In genomic region chr16:58000706-58001676, GRCh38 we compare ENCODE assay signal across 8 cellular contexts. TPM values are rescaled to one million over a fixed set of nuclear protein-coding genes. Genes with fewer than 3 reads are reported as not detected.
DNase-seq lines count a peak whose midpoint lies in the region; ATAC-seq lines count a peak whose summit lies in the region.

Gene USB1 (plus strand): TSS chr16:58001407. CDS start chr16:58001484, 77 bp downstream.

- H3K9me3 Mint-ChIP-seq in activated CD4-positive, alpha-beta memory T cell treated with anti-CD3 and anti-CD28 coated beads, Interleukin-2, amount 10 ng/mL, durations not matched to agents 7 days and 5 days, result no peaks in the 10 kb centered on the region
- H3K9me3 Mint-ChIP-seq in memory B cell, result no peaks in the 10 kb centered on the region

- ATAC-seq in GM19043 (IDR thresholded peaks at IDR 0.05; ENCODE audit: low read depth, unreplicated experiment), result peak; percentile 67
- peak; percentile 80 for ATAC-seq in HG03354 (IDR thresholded peaks at IDR 0.05; ENCODE audit: poor library complexity, severe bottlenecking, unreplicated experiment)
- ATAC-seq in memory B cell (ENCODE audit: low read depth), result peak; percentile 79

- peak within 1 kb of the TSS; percentile 92 for H3K4me3 Mint-ChIP-seq in activated CD4-positive, alpha-beta memory T cell treated with anti-CD3 and anti-CD28 coated beads, Interleukin-2, amount 10 ng/mL, durations not matched to agents 7 days and 5 days
- H3K4me3 Mint-ChIP-seq in memory B cell, result peak within 1 kb of the TSS; percentile 90

- DNase-seq in C1 segment of cervical spinal cord (lab: John Stamatoyannopoulos, UW), result peak in 13 of 14 donors; percentile 48 to 89 (median 76)
- peak; percentile 39 for DNase-seq in NCI-H748 treated with DMSO at 0.1 percent for 48 hours (lab: John Stamatoyannopoulos, UW)
- peak; percentile 87 for DNase-seq in activated CD4-positive, alpha-beta memory T cell treated with anti-CD3 and anti-CD28 coated beads, Interleukin-2, amount 10 ng/mL, durations not matched to agents 7 days and 5 days
- DNase-seq in effector CD8-positive, alpha-beta T cell (lab: John Stamatoyannopoulos, UW), result peak; percentile 79
- peak; percentile 91 to 94 for DNase-seq in memory B cell (ENCODE audit: low spot score in 2 of 2)
- DNase-seq in stimulated activated CD8-positive, alpha-beta memory T cell treated with anti-CD3 and anti-CD28 coated beads, Interleukin-12 subunit alpha, Interleukin-12 subunit beta, amount 100 ng/mL, for 4 hours (ENCODE audit: low read depth), result peak; percentile 77

- POLR2A ChIA-PET in activated CD4-positive, alpha-beta memory T cell treated with anti-CD3 and anti-CD28 coated beads, Interleukin-2, amount 10 ng/mL, durations not matched to agents 7 days and 5 days (lab: Charles Lee), result interaction anchor here (0.7 to 1.7 kb wide), 8 partner anchors 12 to 554 kb away, joined by 3 to 7 read pairs (median 3); partner anchors contain the start of genes CFAP20, CIAPIN1 and COQ9

- H3K4me1 Mint-ChIP-seq in activated CD4-positive, alpha-beta memory T cell treated with anti-CD3 and anti-CD28 coated beads, Interleukin-2, amount 10 ng/mL, durations not matched to agents 7 days and 5 days, result peaks cover 58% of the 10 kb centered on the region
- H3K4me1 Mint-ChIP-seq in memory B cell, result peaks cover 26% of the 10 kb centered on the region

- peak within 1 kb of the TSS; percentile 94 for H3K27ac Mint-ChIP-seq in activated CD4-positive, alpha-beta memory T cell treated with anti-CD3 and anti-CD28 coated beads, Interleukin-2, amount 10 ng/mL, durations not matched to agents 7 days and 5 days
- H3K27ac Mint-ChIP-seq in memory B cell, result peak within 1 kb of the TSS; percentile 87

- H3K27me3 Mint-ChIP-seq in activated CD4-positive, alpha-beta memory T cell treated with anti-CD3 and anti-CD28 coated beads, Interleukin-2, amount 10 ng/mL, durations not matched to agents 7 days and 5 days, result no peaks in the 10 kb centered on the region
- H3K27me3 Mint-ChIP-seq in memory B cell, result no peaks in the 10 kb centered on the region

- CTCF ChIA-PET in activated CD4-positive, alpha-beta memory T cell treated with anti-CD3 and anti-CD28 coated beads, Interleukin-2, amount 10 ng/mL, durations not matched to agents 7 days and 5 days (lab: Charles Lee), result interaction anchor here (0.5 to 8.0 kb wide), 7 partner anchors 21 to 424 kb away, joined by 3 to 46 read pairs (median 8); partner anchors contain the start of gene CFAP20

- H3K36me3 Mint-ChIP-seq in activated CD4-positive, alpha-beta memory T cell treated with anti-CD3 and anti-CD28 coated beads, Interleukin-2, amount 10 ng/mL, durations not matched to agents 7 days and 5 days (ENCODE audit: low read depth), result peaks cover 49% of the 10 kb centered on the region
- peaks cover 12% of the 10 kb centered on the region for H3K36me3 Mint-ChIP-seq in memory B cell

RNA-seq across cellular contexts. Expression of gene USB1, which starts in this region (rescaled TPM):
- 10 to 100 TPM; 48.4 to 54.2 TPM for total RNA-seq in activated CD4-positive, alpha-beta memory T cell treated with anti-CD3 and anti-CD28 coated beads, Interleukin-2, amount 10 ng/mL, durations not matched to agents 7 days and 5 days

Comparison
In these comparisons a context has a peak if more than half of its experiments do, and no peak if none do; other contexts are left out.
1. Peak in every context shown above with its lines: DNase-seq and ATAC-seq.
2. DNase-seq: peak in every context shown above with its lines; median percentile 92 in memory B cell; 87 in activated CD4-positive, alpha-beta memory T cell treated with anti-CD3 and anti-CD28 coated beads, Interleukin-2, amount 10 ng/mL, durations not matched to agents 7 days and 5 days; 79 in effector CD8-positive, alpha-beta T cell; 77 in stimulated activated CD8-positive, alpha-beta memory T cell treated with anti-CD3 and anti-CD28 coated beads, Interleukin-12 subunit alpha, Interleukin-12 subunit beta, amount 100 ng/mL, for 4 hours; 76 in C1 segment of cervical spinal cord; 39 in NCI-H748 treated with DMSO at 0.1 percent for 48 hours.